Comparison of ENCODE assay signal across 8 cellular contexts in genomic region chr3:40580494-40581091, GRCh38. TPM values are rescaled to one million over a fixed set of nuclear protein-coding genes. Genes with fewer than 3 reads are reported as not detected.
A peak's percentile ranks its signal among the peaks of the same experiment; 100 is the strongest.
DNase-seq lines count a peak whose midpoint lies in the region; ATAC-seq, FAIRE-seq and TF ChIP-seq lines count a peak whose summit lies in the region.

No MANE protein-coding gene starts in this region.

- peak; percentile 87 for FAIRE-seq in GM19239 (lab: Jason Lieb, UNC)

- H3K36me3 ChIP-seq in SJSA1: no peaks in the 10 kb centered on the region
- H3K36me3 ChIP-seq in aorta (ENCODE audit: control insufficient read depth in 1 of 2, insufficient read depth in 2 of 2, low read length in 1 of 2): no peaks in the 10 kb centered on the region

- H3K9me3 ChIP-seq in SJSA1 (replicated peaks) (no peaks in the 10 kb centered on the region), aorta (ENCODE audit: control insufficient read depth, low read length) (peaks cover 2% of the 10 kb centered on the region)

- H3K4me1 ChIP-seq in SJSA1 (replicated peaks) (no peaks in the 10 kb centered on the region), aorta (ENCODE audit: control insufficient read depth in 1 of 2, insufficient read depth in 2 of 2, low read length in 2 of 2) (no peaks in the 10 kb centered on the region)

- DNase-seq in CD1c-positive myeloid dendritic cell (ENCODE audit: extremely low spot score) (peak; percentile 76), GM19239 (ENCODE audit: insufficient read length, low spot score) (peak; percentile 47), LNCaP clone FGC (ENCODE audit: low read depth) (peak; percentile 32), SJSA1 (ENCODE audit: low read depth in 1 of 2, low spot score in 2 of 2) (peak; percentile 36 to 58), glomerular endothelial cell (ENCODE audit: extremely low read depth, low read depth, low spot score) (peak; percentile 55), posterior vena cava (ENCODE audit: low spot score) (peak; percentile 83), aorta (peak; percentile 72 to 82)
- DNase-seq in activated naive CD4-positive, alpha-beta T cell (lab: John Stamatoyannopoulos, UW): peak; percentile 9 to 51 (median 25)

- ATAC-seq in aorta (ENCODE audit: low FRiP score): peak; percentile 80

- WGBS in aorta, 2 donors: 0 to 2% methylated on average over 2 of the region's 2 CpGs

- TF ChIP-seq CTCF in LNCaP clone FGC (IDR thresholded peaks at IDR 0.05; ENCODE audit: control insufficient read depth, extremely low read depth, insufficient read depth): peak; percentile 93

- intact Hi-C loops in posterior vena cava (cut with DNase I) (loop anchor here (5.0 to 10.0 kb wide), 4 partner anchors 134 to 1304 kb away; no protein-coding TSS in a partner anchor), aorta (cut with DNase I) (loop anchor here (2.0 to 10.0 kb wide), 7 partner anchors 204 to 1300 kb away; no protein-coding TSS in a partner anchor)

- H3K4me3 ChIP-seq in LNCaP clone FGC (ENCODE audit: low read depth, low read length) (no peak overlapping the region), SJSA1 (no peak overlapping the region), aorta (ENCODE audit: low read length in 2 of 2) (no peak overlapping the region)

- H3K27me3 ChIP-seq in SJSA1 (replicated peaks) (no peaks in the 10 kb centered on the region), aorta (ENCODE audit: control insufficient read depth in 1 of 2, insufficient read depth in 2 of 2, low read length in 1 of 2) (no peaks in the 10 kb centered on the region)

- H3K27ac ChIP-seq in SJSA1 (no peak overlapping the region), aorta (ENCODE audit: low read depth in 1 of 2, low read length in 2 of 2) (no peak overlapping the region)

RNA-seq across cellular contexts. Expression of gene ZNF621, which starts 55.8 kb away (rescaled TPM):
- total RNA-seq in SJSA1 (2014; rRNA removed; shearing (Covaris generic)): 5.9 and 12.7 TPM in 2 replicates
- total RNA-seq in glomerular endothelial cell (12.0 and 13.7 TPM in 2 replicates), posterior vena cava (10 to 100 TPM; 21.0 to 23.8 TPM), aorta (10 to 100 TPM; 24.1 to 35.1 TPM)
- polyA plus RNA-seq in aorta: 10 to 100 TPM; 11.3 to 21.5 TPM

Comparison
In these comparisons a context has a peak if more than half of its experiments do, and no peak if none do; other contexts are left out.
1. DNase-seq: peak in every context shown above with its lines; median percentile 83 in posterior vena cava; 77 in aorta; 76 in CD1c-positive myeloid dendritic cell; 55 in glomerular endothelial cell; 47 in GM19239; 47 in SJSA1; 32 in LNCaP clone FGC; 25 in activated naive CD4-positive, alpha-beta T cell.